Comparison of ENCODE assay signal across 9 cellular contexts in genomic region chr19:3065675-3066357, GRCh38. TPM values are rescaled to one million over a fixed set of nuclear protein-coding genes. Genes with fewer than 3 reads are reported as not detected.
DNase-seq lines count a peak whose midpoint lies in the region; ATAC-seq and TF ChIP-seq lines count a peak whose summit lies in the region.
"Had no signal": no experiment of that assay in that cellular context is flagged by ENCODE, and none has a peak within 500 bp of the region (broad histone marks: within the 10 kb centered on the region; RNA-seq: fewer than 3 reads in every experiment).

No MANE protein-coding gene starts in this region.

- TF ChIP-seq CTCF in GM12864 (IDR thresholded peaks at IDR 0.05; ENCODE audit: low read depth, low read length, missing control alignments) (no peak), heart right ventricle (IDR thresholded peaks at IDR 0.05) (no peak)

- H3K36me3 Mint-ChIP-seq in immature natural killer cell = no peaks in the 10 kb centered on the region
- H3K36me3 Mint-ChIP-seq: activated naive CD8-positive, alpha-beta T cell had no signal

- no peak overlapping the region; the same call in 1 of the 2 replicates for H3K4me3 ChIP-seq in GM12864 (ENCODE audit: low read depth, low read length)
- H3K4me3 ChIP-seq in heart right ventricle = no peak overlapping the region

- ATAC-seq in GM19467 (IDR thresholded peaks at IDR 0.05; ENCODE audit: unreplicated experiment) (peak; percentile 57), heart right ventricle (no peak), HG03469 (IDR thresholded peaks at IDR 0.05; ENCODE audit: unreplicated experiment) (no peak)

- H3K4me1 ChIP-seq in heart right ventricle = peaks cover 2 to 16% (median 14%) of the 10 kb centered on the region in 9 donors

- peak overlapping the region in 2 of 5 donors; percentile 14 to 36 for H3K4me3 Mint-ChIP-seq in immature natural killer cell
- H3K4me3 Mint-ChIP-seq: activated naive CD8-positive, alpha-beta T cell had no signal

- H3K27ac Mint-ChIP-seq in immature natural killer cell = peak overlapping the region in 5 of 6 donors; percentile 43 to 87 (median 72)
- H3K27ac Mint-ChIP-seq: activated naive CD8-positive, alpha-beta T cell had no signal

- DNase-seq in GM12864 (ENCODE audit: low read depth) (peak; percentile 83), HuH-7.5 (ENCODE audit: low spot score) (peak; percentile 75), immature natural killer cell (peak; percentile 10 to 23 (median 21)), heart right ventricle (no peak), H4 (ENCODE audit: low spot score) (no peak)
- no peak for DNase-seq in activated CD8-positive, alpha-beta memory T cell treated with anti-CD3 and anti-CD28 coated beads, Interleukin-2, amount 50 U/mL, for 4 hours

- H3K36me3 ChIP-seq in heart right ventricle = peaks cover 0 to 5% (median 0%) of the 10 kb centered on the region in 9 donors

- H3K27me3 ChIP-seq in heart right ventricle = no peaks in the 10 kb centered on the region

- no peaks in the 10 kb centered on the region for H3K9me3 ChIP-seq in heart right ventricle

- WGBS in heart right ventricle, 2 donors = 75 to 81% methylated on average over 15 of the region's 15 CpGs

- intact Hi-C loops in heart right ventricle (cut with DNase I) = no loop called here

- no peak overlapping the region for H3K27ac ChIP-seq in heart right ventricle

- no peaks in the 10 kb centered on the region for H3K9me3 Mint-ChIP-seq in immature natural killer cell

- peaks cover 4 to 5% (median 5%) of the 10 kb centered on the region in 3 donors for H3K27me3 Mint-ChIP-seq in immature natural killer cell (ENCODE audit: low read depth in 3 of 3)
- H3K27me3 Mint-ChIP-seq: activated naive CD8-positive, alpha-beta T cell had no signal

- peaks cover 13 to 27% of the 10 kb centered on the region in 2 donors for H3K4me1 Mint-ChIP-seq in immature natural killer cell

RNA-seq across cellular contexts. Expression of gene TLE5, which starts 3.5 kb away (rescaled TPM):
- polyA plus RNA-seq in immature natural killer cell (100 to 1,000 TPM; 382 to 635 (median 466) TPM), heart right ventricle (1,000 to 10,000 TPM in 1 of 2 donors, 100 to 1,000 TPM in 1; 679 to 1,254 TPM)
- total RNA-seq in heart right ventricle = 100 to 1,000 TPM; 653 to 857 (median 758) TPM
- 136 and 167 TPM in 2 replicates for total RNA-seq in H4 (2014; rRNA removed; shearing (Covaris generic))

RNA-seq across cellular contexts. Expression of gene GNA11, which starts 28.3 kb away (rescaled TPM):
- polyA plus RNA-seq in immature natural killer cell = under 1 TPM in 1 of 3 donors, not detected in 2; 0.09 TPM
- total RNA-seq in heart right ventricle = 10 to 100 TPM; 57.4 to 83.2 (median 68.8) TPM
- 10 to 100 TPM; 28.2 to 40.7 TPM for polyA plus RNA-seq in heart right ventricle
- total RNA-seq in H4 (2014; rRNA removed; shearing (Covaris generic)) = 16.5 and 20.5 TPM in 2 replicates

RNA-seq across cellular contexts. Expression of gene TLE2, which starts 36.7 kb away (rescaled TPM):
- polyA plus RNA-seq in immature natural killer cell (1 to 10 TPM; 1.2 to 2.4 (median 1.3) TPM), heart right ventricle (10 to 100 TPM; 35.9 to 54.6 TPM)
- total RNA-seq in heart right ventricle = 10 to 100 TPM; 28.2 to 64.5 (median 39.9) TPM
- 3.0 and 3.5 TPM in 2 replicates for total RNA-seq in H4 (2014; rRNA removed; shearing (Covaris generic))

Comparison
In these comparisons a context has a peak if more than half of its experiments do, and no peak if none do; other contexts are left out.
1. DNase-seq: peak in GM12864 (single experiment), HuH-7.5 (single experiment) and immature natural killer cell (3 of 3); none in activated CD8-positive, alpha-beta memory T cell treated with anti-CD3 and anti-CD28 coated beads, Interleukin-2, amount 50 U/mL, for 4 hours (single experiment), heart right ventricle (0 of 2) and H4 (single experiment).